In genomic region chr12:49277466-49277865, GRCh38 we compare ENCODE assay signal across 1 cellular context.
TF ChIP-seq lines count a peak whose summit lies in the region.

No MANE protein-coding gene starts in this region.

TF ChIP-seq in HepG2, 621 proteins besides CTCF, POLR2A, EP300 and RAD21:
- TF ChIP-seq GATAD1 (CRISPR knock-in tag; IDR thresholded peaks at IDR 0.05) = no peak
- TF ChIP-seq, protein P1, sequence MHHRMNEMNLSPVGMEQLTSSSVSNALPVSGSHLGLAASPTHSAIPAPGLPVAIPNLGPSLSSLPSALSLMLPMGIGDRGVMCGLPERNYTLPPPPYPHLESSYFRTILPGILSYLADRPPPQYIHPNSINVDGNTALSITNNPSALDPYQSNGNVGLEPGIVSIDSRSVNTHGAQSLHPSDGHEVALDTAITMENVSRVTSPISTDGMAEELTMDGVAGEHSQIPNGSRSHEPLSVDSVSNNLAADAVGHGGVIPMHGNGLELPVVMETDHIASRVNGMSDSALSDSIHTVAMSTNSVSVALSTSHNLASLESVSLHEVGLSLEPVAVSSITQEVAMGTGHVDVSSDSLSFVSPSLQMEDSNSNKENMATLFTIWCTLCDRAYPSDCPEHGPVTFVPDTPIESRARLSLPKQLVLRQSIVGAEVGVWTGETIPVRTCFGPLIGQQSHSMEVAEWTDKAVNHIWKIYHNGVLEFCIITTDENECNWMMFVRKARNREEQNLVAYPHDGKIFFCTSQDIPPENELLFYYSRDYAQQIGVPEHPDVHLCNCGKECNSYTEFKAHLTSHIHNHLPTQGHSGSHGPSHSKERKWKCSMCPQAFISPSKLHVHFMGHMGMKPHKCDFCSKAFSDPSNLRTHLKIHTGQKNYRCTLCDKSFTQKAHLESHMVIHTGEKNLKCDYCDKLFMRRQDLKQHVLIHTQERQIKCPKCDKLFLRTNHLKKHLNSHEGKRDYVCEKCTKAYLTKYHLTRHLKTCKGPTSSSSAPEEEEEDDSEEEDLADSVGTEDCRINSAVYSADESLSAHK (CRISPR knock-in tag; IDR thresholded peaks at IDR 0.05; ENCODE audit: borderline replicate concordance) = no peak
